ENCODE assay signal across 22 cellular contexts in genomic region chr12:25926536-25926935, GRCh38.
"Had no signal": no experiment of that assay in that cellular context is flagged by ENCODE, and none has a peak within 500 bp of the region (broad histone marks: within the 10 kb centered on the region; RNA-seq: fewer than 3 reads in every experiment).

No MANE protein-coding gene starts in this region.

- ATAC-seq: activated CD8-positive, alpha-beta T cell treated with anti-CD3 and anti-CD28 coated beads, Interleukin-2, amount 10 ng/mL, durations not matched to agents 7 days and 5 days; activated naive CD4-positive, alpha-beta T cell treated with anti-CD3 and anti-CD28 coated beads, Interleukin-2, amount 50 U/mL, for 72 hours; gastroesophageal sphincter; pancreas; psoas muscle; upper lobe of right lung had no signal

- H3K27ac Mint-ChIP-seq: activated CD4-positive, alpha-beta T cell treated with anti-CD3 and anti-CD28 coated beads, Interleukin-2, amount 10 ng/mL, durations not matched to agents 7 days and 5 days; activated CD8-positive, alpha-beta T cell treated with anti-CD3 and anti-CD28 coated beads, Interleukin-2, amount 10 ng/mL, durations not matched to agents 7 days and 5 days; activated naive CD4-positive, alpha-beta T cell treated with anti-CD3 and anti-CD28 coated beads, Interleukin-2, amount 50 U/mL, for 72 hours had no signal

- H3K27me3 ChIP-seq: adrenal gland, breast epithelium, esophagus muscularis mucosa, gastroesophageal sphincter, neutrophil, pancreas, right atrium auricular region, upper lobe of right lung had no signal

- H3K4me3 ChIP-seq: adrenal gland, breast epithelium, esophagus muscularis mucosa, gastroesophageal sphincter, pancreas, psoas muscle, right atrium auricular region, thoracic aorta, upper lobe of right lung had no signal

- H3K36me3 Mint-ChIP-seq: activated naive CD4-positive, alpha-beta T cell treated with anti-CD3 and anti-CD28 coated beads, Interleukin-2, amount 50 U/mL, for 72 hours had no signal

- H3K4me3 Mint-ChIP-seq: activated CD4-positive, alpha-beta T cell treated with anti-CD3 and anti-CD28 coated beads, Interleukin-2, amount 10 ng/mL, durations not matched to agents 7 days and 5 days; activated CD8-positive, alpha-beta T cell treated with anti-CD3 and anti-CD28 coated beads, Interleukin-2, amount 10 ng/mL, durations not matched to agents 7 days and 5 days; central memory CD8-positive, alpha-beta T cell; nephron had no signal

- H3K27ac ChIP-seq: adrenal gland, breast epithelium, esophagus muscularis mucosa, gastroesophageal sphincter, neutrophil, pancreas, psoas muscle, right atrium auricular region, thoracic aorta, upper lobe of right lung had no signal

- H3K4me1 ChIP-seq: adrenal gland, breast epithelium, esophagus muscularis mucosa, gastroesophageal sphincter, pancreas, psoas muscle, right atrium auricular region, upper lobe of right lung had no signal

- H3K36me3 ChIP-seq: adrenal gland, breast epithelium, esophagus muscularis mucosa, gastroesophageal sphincter, neutrophil, pancreas, right atrium auricular region, thoracic aorta, upper lobe of right lung had no signal

- H3K9me3 Mint-ChIP-seq: activated CD4-positive, alpha-beta T cell treated with anti-CD3 and anti-CD28 coated beads, Interleukin-2, amount 10 ng/mL, durations not matched to agents 7 days and 5 days; activated naive CD4-positive, alpha-beta T cell treated with anti-CD3 and anti-CD28 coated beads, Interleukin-2, amount 50 U/mL, for 72 hours; nephron had no signal

- DNase-seq: activated CD4-positive, alpha-beta T cell treated with anti-CD3 and anti-CD28 coated beads, Interleukin-2, amount 10 ng/mL, durations not matched to agents 7 days and 5 days; activated CD4-positive, CD25-positive, alpha-beta regulatory T cell treated with anti-CD3 and anti-CD28 coated beads, Interleukin-2, amount 50 U/mL, for 72 hours; activated CD8-positive, alpha-beta T cell treated with anti-CD3 and anti-CD28 coated beads, Interleukin-2, amount 10 ng/mL, durations not matched to agents 7 days and 5 days; activated gamma-delta T cell treated with Interleukin-2 at 50 U/mL for 16 hours; adrenal gland; effector memory CD4-positive, alpha-beta T cell; head of caudate nucleus; pancreas; psoas muscle; stimulated activated CD4-positive, alpha-beta T cell treated with anti-CD3 and anti-CD28 coated beads, Interleukin-4, amount 100 ng/mL, for 24 hours; stimulated activated naive CD4-positive, alpha-beta T cell treated with Interleukin-2 at 50 U/mL for 16 hours; T-helper 9 cell; upper lobe of right lung had no signal

- H3K9me3 ChIP-seq: adrenal gland, breast epithelium, esophagus muscularis mucosa, gastroesophageal sphincter, neutrophil, pancreas, psoas muscle, right atrium auricular region, thoracic aorta, upper lobe of right lung had no signal

- H3K4me1 Mint-ChIP-seq: activated CD4-positive, alpha-beta T cell treated with anti-CD3 and anti-CD28 coated beads, Interleukin-2, amount 10 ng/mL, durations not matched to agents 7 days and 5 days; central memory CD8-positive, alpha-beta T cell had no signal
